27 cellular contexts compared by ENCODE assay signal in the genomic region with DNA sequence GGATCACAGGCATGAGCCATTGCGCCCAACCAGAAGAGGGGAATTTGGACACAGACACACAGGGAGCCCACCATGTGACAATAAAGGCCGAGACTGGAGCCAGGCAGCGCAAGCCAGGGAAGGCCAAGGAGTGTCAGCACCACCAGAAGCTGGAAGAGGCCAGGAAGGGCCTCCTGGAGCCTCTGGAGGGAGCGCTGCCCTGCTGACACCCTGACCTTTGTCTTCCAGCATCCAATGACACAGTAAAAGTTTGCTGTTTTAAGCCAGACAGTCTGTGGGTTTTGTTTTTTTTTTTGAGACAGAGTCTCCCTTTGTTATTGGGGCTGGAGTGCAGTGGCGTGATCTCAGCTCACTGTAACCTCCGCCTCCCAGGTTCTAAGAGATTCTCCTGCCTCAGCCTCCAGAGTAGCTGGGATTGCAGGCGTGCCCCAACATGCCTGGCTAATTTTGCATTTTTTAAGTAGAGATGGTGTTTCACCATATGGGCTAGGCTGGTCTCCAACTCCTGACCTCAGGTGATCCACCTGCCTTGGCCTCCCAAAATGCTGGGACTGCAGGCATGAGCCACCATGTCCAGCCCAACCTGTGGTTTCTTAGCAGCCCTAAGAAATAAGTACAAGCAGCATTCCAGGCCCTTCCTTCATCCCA.
"Had no signal": no experiment of that assay in that cellular context is flagged by ENCODE, and none has a peak within 500 bp of the region (broad histone marks: within the 10 kb centered on the region; RNA-seq: fewer than 3 reads in every experiment).

No MANE protein-coding gene starts in this region.

- ATAC-seq: activated CD8-positive, alpha-beta memory T cell treated with anti-CD3 and anti-CD28 coated beads, Interleukin-2, amount 10 ng/mL, durations not matched to agents 7 days and 5 days; activated CD8-positive, alpha-beta T cell treated with anti-CD3 and anti-CD28 coated beads for 36 hours; activated naive CD4-positive, alpha-beta T cell treated with anti-CD3 and anti-CD28 coated beads, Interleukin-2, amount 50 U/mL, for 72 hours; activated T-cell treated with anti-CD3 and anti-CD28 coated beads, Interleukin-2, amount 50 U/mL, for 72 hours; esophagus mucosa; gastrocnemius medialis; heart right ventricle had no signal

- H3K4me1 ChIP-seq: ascending aorta had no signal

- H3K36me3 ChIP-seq: ascending aorta, brain microvascular endothelial cell, gastrocnemius medialis, heart right ventricle had no signal

- FAIRE-seq: bronchial epithelial cell had no signal

- H3K27me3 ChIP-seq: ascending aorta, brain microvascular endothelial cell, dorsolateral prefrontal cortex, gastrocnemius medialis had no signal

- H3K27ac ChIP-seq: ascending aorta, brain microvascular endothelial cell, coronary artery, dorsolateral prefrontal cortex, gastrocnemius medialis, heart right ventricle had no signal

- H3K4me3 ChIP-seq: ascending aorta, coronary artery, dorsolateral prefrontal cortex, gastrocnemius medialis, heart right ventricle had no signal

- DNase-seq: activated CD4-positive, alpha-beta T cell treated with anti-CD3 and anti-CD28 coated beads for 1 hour; activated CD4-positive, alpha-beta T cell treated with anti-CD3 and anti-CD28 coated beads for 4 hours; activated CD4-positive, alpha-beta T cell treated with anti-CD3 and anti-CD28 coated beads, Interleukin-2, amount 50 U/mL, for 1 hour; activated CD4-positive, alpha-beta T cell treated with anti-CD3 and anti-CD28 coated beads, Interleukin-2, amount 50 U/mL, for 48 hours; activated CD8-positive, alpha-beta memory T cell treated with anti-CD3 and anti-CD28 coated beads, Interleukin-2, amount 10 ng/mL, durations not matched to agents 7 days and 5 days; activated CD8-positive, alpha-beta memory T cell treated with anti-CD3 and anti-CD28 coated beads, Interleukin-2, amount 50 U/mL, for 4 hours; activated CD8-positive, alpha-beta T cell treated with anti-CD3 and anti-CD28 coated beads for 36 hours; activated gamma-delta T cell; activated naive CD4-positive, alpha-beta T cell; activated naive CD4-positive, alpha-beta T cell treated with anti-CD3 and anti-CD28 coated beads, Interleukin-2, amount 10 ng/mL, durations not matched to agents 7 days and 5 days; activated naive CD8-positive, alpha-beta T cell treated with anti-CD3 and anti-CD28 coated beads, Interleukin-2, amount 10 ng/mL, durations not matched to agents 7 days and 5 days; activated T-cell treated with anti-CD3 and anti-CD28 coated beads for 4 hours; activated T-cell treated with anti-CD3 and anti-CD28 coated beads, Interleukin-2, amount 50 U/mL, for 24 hours; activated T-cell treated with anti-CD3 and anti-CD28 coated beads, Interleukin-2, amount 50 U/mL, for 72 hours; brain microvascular endothelial cell; dorsolateral prefrontal cortex; effector memory CD4-positive, alpha-beta T cell; endodermal cell; foreskin fibroblast; gastrocnemius medialis; heart right ventricle; T-helper 2 cell had no signal
